Comparison of ENCODE assay signal across 1 cellular context in genomic region chr6:101402618-101403002, GRCh38.
TF ChIP-seq lines count a peak whose summit lies in the region.

No MANE protein-coding gene starts in this region.

TF ChIP-seq in GM23338, 12 proteins besides CTCF, POLR2A, EP300 and RAD21 (continued from another document):
- TF ChIP-seq ZNF462 (CRISPR knock-in tag; IDR thresholded peaks at IDR 0.05) (no peak), POLR2AphosphoS5 (IDR thresholded peaks at IDR 0.05; ENCODE audit: low read depth) (no peak), EZH2phosphoT487 (IDR thresholded peaks at IDR 0.05; ENCODE audit: unreplicated experiment) (no peak), ZNF114 (CRISPR knock-in tag; IDR thresholded peaks at IDR 0.05) (no peak), ZNF331 (CRISPR knock-in tag; IDR thresholded peaks at IDR 0.05; ENCODE audit: low read depth) (no peak), STAT1 (IDR thresholded peaks at IDR 0.05; ENCODE audit: unreplicated experiment) (no peak), NANOG (IDR thresholded peaks at IDR 0.05; ENCODE audit: borderline replicate concordance) (no peak), REST (IDR thresholded peaks at IDR 0.05; ENCODE audit: unreplicated experiment) (no peak)
- TF ChIP-seq, protein P1, sequence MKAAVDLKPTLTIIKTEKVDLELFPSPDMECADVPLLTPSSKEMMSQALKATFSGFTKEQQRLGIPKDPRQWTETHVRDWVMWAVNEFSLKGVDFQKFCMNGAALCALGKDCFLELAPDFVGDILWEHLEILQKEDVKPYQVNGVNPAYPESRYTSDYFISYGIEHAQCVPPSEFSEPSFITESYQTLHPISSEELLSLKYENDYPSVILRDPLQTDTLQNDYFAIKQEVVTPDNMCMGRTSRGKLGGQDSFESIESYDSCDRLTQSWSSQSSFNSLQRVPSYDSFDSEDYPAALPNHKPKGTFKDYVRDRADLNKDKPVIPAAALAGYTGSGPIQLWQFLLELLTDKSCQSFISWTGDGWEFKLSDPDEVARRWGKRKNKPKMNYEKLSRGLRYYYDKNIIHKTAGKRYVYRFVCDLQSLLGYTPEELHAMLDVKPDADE (IDR thresholded peaks at IDR 0.05) = no peak
